In genomic region chr7:23471090-23471859, GRCh38 we compare ENCODE assay signal across 8 cellular contexts. TPM values are rescaled to one million over a fixed set of nuclear protein-coding genes. Genes with fewer than 3 reads are reported as not detected.
A peak's percentile ranks its signal among the peaks of the same experiment; 100 is the strongest.
DNase-seq lines count a peak whose midpoint lies in the region; ATAC-seq, FAIRE-seq and TF ChIP-seq lines count a peak whose summit lies in the region.

No MANE protein-coding gene starts in this region.

- TF ChIP-seq RAD21 in GM12878 (IDR thresholded peaks at IDR 0.05; ENCODE audit: insufficient read depth, low read depth, low read length): no peak

- peak in 1 of 5 donors; percentile 31 for DNase-seq in CD4-positive, alpha-beta memory T cell
- DNase-seq in HuH-7 (ENCODE audit: low spot score): peak; percentile 91
- DNase-seq in PC-3: peak; percentile 78
- DNase-seq in GM12878 (ENCODE audit: low read depth, low spot score): no peak
- peak; percentile 16 to 38 for DNase-seq in memory B cell (ENCODE audit: low spot score in 2 of 2)

- peaks cover 44% of the 10 kb centered on the region for H3K79me2 ChIP-seq in PC-3 (ENCODE audit: low read length)
- peaks cover 79% of the 10 kb centered on the region for H3K79me2 ChIP-seq in GM12878 (ENCODE audit: control insufficient read depth, insufficient read depth, low read length)

- no peaks in the 10 kb centered on the region for H3F3A ChIP-seq in PC-3 (ENCODE audit: low read length, unreplicated experiment)

- TF ChIP-seq CTCF in PC-3 (conservative IDR thresholded peaks at IDR 0.05; ENCODE audit: low read depth, low read length): no peak
- TF ChIP-seq CTCF in GM12878 (IDR thresholded peaks at IDR 0.05 in 2 of 3, conservative IDR thresholded peaks at IDR 0.05 in 1 of 3; ENCODE audit: control insufficient read depth in 2 of 3, extremely low read depth in 1 of 3, insufficient read depth in 1 of 3, low read depth in 3 of 3, low read length in 3 of 3): no peak

- no peaks in the 10 kb centered on the region for H4K20me1 ChIP-seq in PC-3 (ENCODE audit: low read length)
- H4K20me1 ChIP-seq in GM12878 (ENCODE audit: control insufficient read depth, insufficient read depth): no peaks in the 10 kb centered on the region

- intact Hi-C loops in CD4-positive, alpha-beta memory T cell (cut with micrococcal nuclease): loop anchor here (5.0 to 10.0 kb wide), 2 partner anchors 459 to 1104 kb away; partner anchors contain the start of genes HYCC1 and PALS2
- intact Hi-C loops in PC-3 (cut with micrococcal nuclease): loop anchor here (2.0 kb wide), 1 partner anchor 60 kb away; the partner anchor contains the start of gene TRA2A
- intact Hi-C loops in GM12878 (cut with micrococcal nuclease; ENCODE audit: unreplicated experiment): loop anchor here (2.0 to 5.0 kb wide), 5 partner anchors 60 to 289 kb away; partner anchors contain the start of genes CCDC126 and NUP42

- peaks cover 76% of the 10 kb centered on the region for H3K27me3 ChIP-seq in CD4-positive, alpha-beta memory T cell (ENCODE audit: insufficient read depth, low read length)
- peaks cover 8% of the 10 kb centered on the region; the same call in 1 of the 2 replicates for H3K27me3 ChIP-seq in PC-3 (ENCODE audit: low read length)
- no peaks in the 10 kb centered on the region for H3K27me3 ChIP-seq in GM12878 (replicated peaks in 1 of 2; ENCODE audit: control insufficient read depth in 2 of 2, insufficient read depth in 2 of 2, low read length in 1 of 2)

- in situ Hi-C loops in GM12878 (cut with MboI): no loop called here

- H3K9ac ChIP-seq in PC-3 (ENCODE audit: low read length) (peak overlapping the region; percentile 79), GM12878 (ENCODE audit: control insufficient read depth, insufficient read depth, low read length) (peak overlapping the region; percentile 96)

- FAIRE-seq in GM12878 (lab: Jason Lieb, UNC): no peak

- H3K36me3 Mint-ChIP-seq in CD4-positive, alpha-beta memory T cell: peaks cover 4 to 7% of the 10 kb centered on the region in 2 donors
- H3K36me3 Mint-ChIP-seq in memory B cell: peaks cover 1% of the 10 kb centered on the region

- H3K27ac Mint-ChIP-seq in CD4-positive, alpha-beta memory T cell: peak overlapping the region in 3 of 7 donors; percentile 72 to 85 (median 75)
- H3K27ac Mint-ChIP-seq in memory B cell: peak overlapping the region; percentile 71

- H3K27me3 Mint-ChIP-seq in CD4-positive, alpha-beta memory T cell: peaks cover 48 to 60% of the 10 kb centered on the region in 2 donors
- H3K27me3 Mint-ChIP-seq in memory B cell: peaks cover 20% of the 10 kb centered on the region

- H3K4me2 ChIP-seq in PC-3 (ENCODE audit: low read length) (peak overlapping the region; percentile 81), GM12878 (ENCODE audit: control insufficient read depth, insufficient read depth) (peak overlapping the region; percentile 85)

- no peaks in the 10 kb centered on the region for H3K36me3 ChIP-seq in CD4-positive, alpha-beta memory T cell (ENCODE audit: insufficient read depth, low read length)
- no peaks in the 10 kb centered on the region for H3K36me3 ChIP-seq in PC-3 (ENCODE audit: low read depth, low read length)
- H3K36me3 ChIP-seq in GM12878 (ENCODE audit: control insufficient read depth in 2 of 2, insufficient read depth in 2 of 2, low read length in 1 of 2): no peaks in the 10 kb centered on the region

- SMC1A ChIA-PET in GM12878 (lab: Charles Lee; ENCODE audit: uncharacterized antibody, unreplicated experiment): no interaction called here

- H3K27ac ChIP-seq in CD4-positive, alpha-beta memory T cell (ENCODE audit: low read depth, low read length): no peak overlapping the region
- H3K27ac ChIP-seq in PC-3 (ENCODE audit: low read length) (peak overlapping the region; percentile 79), GM12878 (ENCODE audit: control insufficient read depth, insufficient read depth) (peak overlapping the region; percentile 94)

- BruUV-seq in PC-3 (replicated peaks; lab: Mats Ljungman, UMichigan) (TSS peak; percentile 75), GM12878 (replicated peaks; lab: Mats Ljungman, UMichigan) (TSS peak; percentile 75)

- peaks cover 55% of the 10 kb centered on the region for H3K4me1 ChIP-seq in CD4-positive, alpha-beta memory T cell (ENCODE audit: insufficient read depth, low read length)
- H3K4me1 ChIP-seq in PC-3 (ENCODE audit: insufficient read depth, low read length): peaks cover 36% of the 10 kb centered on the region
- no peaks in the 10 kb centered on the region for H3K4me1 ChIP-seq in GM12878 (ENCODE audit: control insufficient read depth, insufficient read depth, low read length)

- H3K4me3 Mint-ChIP-seq in CD4-positive, alpha-beta memory T cell: peak overlapping the region; percentile 56 to 87 (median 82)
- H3K4me3 Mint-ChIP-seq in memory B cell: peak overlapping the region; percentile 73

- CTCF ChIA-PET in CD4-positive, alpha-beta memory T cell (lab: Charles Lee; ENCODE audit: partially characterized antibody): no interaction called here
- CTCF ChIA-PET in PC-3 (lab: Charles Lee): no interaction called here
- CTCF ChIA-PET in GM12878 (lab: Yijun Ruan, JAX): no interaction called here

- POLR2A ChIA-PET in CD4-positive, alpha-beta memory T cell (lab: Charles Lee; ENCODE audit: partially characterized antibody): no interaction called here
- POLR2A ChIA-PET in PC-3 (lab: Charles Lee; ENCODE audit: unreplicated experiment) (no interaction called here), GM12878 (lab: Charles Lee) (no interaction called here)

- RAD21 ChIA-PET in GM12878 (lab: Charles Lee; ENCODE audit: unreplicated experiment): interaction anchor here (1.8 kb wide), 1 partner anchor 172 kb away, joined by 9 read pairs; the partner anchor contains the start of gene MALSU1

- no peak overlapping the region for H3K4me3 ChIP-seq in CD4-positive, alpha-beta memory T cell (ENCODE audit: low read length in 2 of 2)
- H3K4me3 ChIP-seq in PC-3 (ENCODE audit: low read length) (peak overlapping the region; percentile 73), GM12878 (peak overlapping the region; percentile 96)

- TF ChIP-seq EP300 in GM12878 (IDR thresholded peaks at IDR 0.05; ENCODE audit: borderline replicate concordance in 1 of 2, control insufficient read depth in 1 of 2, low read depth in 2 of 2, low read length in 2 of 2): no peak

- peak overlapping the region; percentile 91 for H2AFZ ChIP-seq in PC-3 (ENCODE audit: low read length)
- H2AFZ ChIP-seq in GM12878 (ENCODE audit: control insufficient read depth, low read depth, low read length): peak overlapping the region; percentile 29

- H3K9me2 ChIP-seq in PC-3 (replicated peaks; ENCODE audit: low read length): no peaks in the 10 kb centered on the region

- peaks cover 19 to 49% (median 34%) of the 10 kb centered on the region in 4 donors for H3K4me1 Mint-ChIP-seq in CD4-positive, alpha-beta memory T cell
- peaks cover 22% of the 10 kb centered on the region for H3K4me1 Mint-ChIP-seq in memory B cell

- WGBS in GM12878 (ENCODE audit: insufficient coverage, insufficient replicate concordance, low lambda C conversion rate, missing lambda C conversion rate): under 1% methylated on average over 33 of the region's 45 CpGs

- ATAC-seq in GM19035 (IDR thresholded peaks at IDR 0.05; ENCODE audit: unreplicated experiment) (peak; percentile 24), PC-3 (peak; percentile 60), GM12878 (peak; percentile 54), memory B cell (ENCODE audit: low read depth) (peak; percentile 32), GM19351 (IDR thresholded peaks at IDR 0.05; ENCODE audit: unreplicated experiment) (no peak), HG03469 (IDR thresholded peaks at IDR 0.05; ENCODE audit: unreplicated experiment) (no peak)

- H3K9me3 ChIP-seq in CD4-positive, alpha-beta memory T cell (ENCODE audit: control insufficient read depth in 1 of 2, low read length in 2 of 2): no peaks in the 10 kb centered on the region
- H3K9me3 ChIP-seq in PC-3 (ENCODE audit: low read length): no peaks in the 10 kb centered on the region
- H3K9me3 ChIP-seq in GM12878 (replicated peaks; ENCODE audit: control insufficient read depth, insufficient read depth, low read length): no peaks in the 10 kb centered on the region

- peaks cover 0 to 26% (median 14%) of the 10 kb centered on the region in 8 donors for H3K9me3 Mint-ChIP-seq in CD4-positive, alpha-beta memory T cell
- no peaks in the 10 kb centered on the region for H3K9me3 Mint-ChIP-seq in memory B cell

- TF ChIP-seq POLR2A in GM12878 (IDR thresholded peaks at IDR 0.05; ENCODE audit: low read depth, low read length): peak; percentile 76

TF ChIP-seq in GM12878, 131 proteins besides CTCF, POLR2A, EP300 and RAD21 (continues in another document):
- TF ChIP-seq EGR1 (IDR thresholded peaks at IDR 0.05; ENCODE audit: borderline replicate concordance in 1 of 2, low read depth in 2 of 2, low read length in 2 of 2): peak in 1 of 2 experiments; percentile 93; a peak in 2 of 3 replicates

RNA-seq across cellular contexts. Expression of gene IGF2BP3, which starts 1.0 kb away (rescaled TPM):
- total RNA-seq in CD4-positive, alpha-beta memory T cell: not detected
- polyA plus RNA-seq in CD4-positive, alpha-beta memory T cell: not detected
- total RNA-seq in PC-3 (2014; rRNA removed) (8.9 and 11.7 TPM in 2 replicates), GM12878 (2014; rRNA removed) (30.8 and 38.9 TPM in 2 replicates), GM12878 (2014; rRNA removed; fragmentation: Illumina TruSeq; extraction: Trizol) (56.8 and 62.3 TPM in 2 replicates), GM12878 (2021) (48.5 and 49.7 TPM in 2 replicates)
- 193 and 204 TPM in 2 replicates for total RNA-seq in GM12878 (2013; cell fraction: nucleolus; rRNA removed)
- 12.8 TPM for polyA plus RNA-seq in GM12878 (2011; ENCODE audit: low read depth)
- polyA plus RNA-seq in GM12878 (2011; rRNA removed) (43.3 and 63.1 TPM in 2 replicates), GM12878 (2014; fragmentation: Illumina TruSeq; extraction: Trizol) (61.2 and 76.6 TPM in 2 replicates), GM12878 (2014; fragmentation: Nextera tagmentation; extraction: Ambion mirVana) (1 to 10 TPM; 4.6 to 4.7 TPM), GM12878 (2014; rRNA removed) (41.4 and 43.1 TPM in 2 replicates), GM12878 (2016; fragmentation: Nextera tagmentation; extraction: Ambion mirVana) (10 to 100 TPM; 15.0 to 16.0 TPM)
- polyA plus RNA-seq in GM12878 (2011; cell fraction: cytosol; rRNA removed): 31.7 and 32.1 TPM in 2 replicates
- polyA plus RNA-seq in GM12878 (2011; cell fraction: nucleus; rRNA removed): 35.0 and 45.2 TPM in 2 replicates
- 23.1 and 32.9 TPM in 2 replicates for polyA plus RNA-seq in GM12878 (2012)
- polyA minus RNA-seq in GM12878 (2011; rRNA and poly(A)+ RNA removed): 42.1 and 55.8 TPM in 2 replicates
- 22.2 and 26.1 TPM in 2 replicates for polyA minus RNA-seq in GM12878 (2011; cell fraction: cytosol; rRNA and poly(A)+ RNA removed)
- polyA minus RNA-seq in GM12878 (2011; cell fraction: nucleus; rRNA and poly(A)+ RNA removed): 25.8 and 44.7 TPM in 2 replicates

Comparison
In these comparisons a context has a peak if more than half of its experiments do, and no peak if none do; other contexts are left out.
1. H3K4me3 ChIP-seq: peak in PC-3 (single experiment) and GM12878 (single experiment); none in CD4-positive, alpha-beta memory T cell (0 of 2).
2. ATAC-seq: peak in GM19035 (single experiment), PC-3 (single experiment), GM12878 (single experiment) and memory B cell (single experiment); none in GM19351 (single experiment) and HG03469 (single experiment).